9 cellular contexts compared by ENCODE assay signal in the genomic region with DNA sequence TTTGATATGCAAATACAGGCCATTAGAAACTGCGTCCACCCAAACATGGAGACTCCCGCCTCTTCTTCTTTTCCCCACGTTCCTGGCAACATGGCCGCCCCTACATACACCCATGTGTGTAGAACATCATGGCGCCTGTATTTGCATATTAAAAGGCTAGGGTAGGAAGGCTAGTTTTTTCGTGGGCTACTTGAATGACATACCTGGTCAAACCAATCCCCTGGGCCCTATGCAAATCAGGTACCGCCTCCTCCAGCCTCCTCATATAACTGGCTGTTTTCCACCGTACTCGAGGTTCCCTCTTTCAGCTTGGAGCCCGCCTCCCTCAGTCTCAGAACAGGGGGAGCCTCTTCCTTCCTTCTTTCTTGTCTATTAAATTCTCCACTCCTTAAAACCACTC. TPM values are rescaled to one million over a fixed set of nuclear protein-coding genes. Genes with fewer than 3 reads are reported as not detected.
DNase-seq lines count a peak whose midpoint lies in the region; ATAC-seq and TF ChIP-seq lines count a peak whose summit lies in the region.
"Had no signal": no experiment of that assay in that cellular context is flagged by ENCODE, and none has a peak within 500 bp of the region (broad histone marks: within the 10 kb centered on the region; RNA-seq: fewer than 3 reads in every experiment).

No MANE protein-coding gene starts in this region.

- TF ChIP-seq CTCF in OCI-LY7 (conservative IDR thresholded peaks at IDR 0.05; ENCODE audit: low read length) (no peak), heart right ventricle (IDR thresholded peaks at IDR 0.05) (no peak)

- H3K4me1 ChIP-seq in OCI-LY7 (ENCODE audit: insufficient read depth, low read length, poor library complexity, severe bottlenecking) (no peaks in the 10 kb centered on the region), heart right ventricle (peaks cover 0 to 38% (median 0%) of the 10 kb centered on the region in 9 donors), neuronal stem cell (ENCODE audit: control insufficient read depth in 2 of 2, insufficient read depth in 1 of 2, low read depth in 1 of 2, low read length in 2 of 2) (no peaks in the 10 kb centered on the region)

- CTCF ChIA-PET in OCI-LY7 (lab: Charles Lee; ENCODE audit: unreplicated experiment), result no interaction called here

- H3K4me2 ChIP-seq in OCI-LY7 (ENCODE audit: low read length) (no peak overlapping the region), neuronal stem cell (ENCODE audit: insufficient read depth, low read length, poor library complexity, severe bottlenecking) (no peak overlapping the region)

- H3K4ac ChIP-seq in neuronal stem cell (ENCODE audit: low read length), result no peak overlapping the region

- H3K79me1 ChIP-seq in neuronal stem cell (ENCODE audit: low read depth, low read length), result no peaks in the 10 kb centered on the region

- intact Hi-C loops in OCI-LY7 (cut with micrococcal nuclease; ENCODE audit: unreplicated experiment), result no loop called here
- intact Hi-C loops in heart right ventricle (cut with DNase I), result no loop called here

- no peak overlapping the region for H3K27ac ChIP-seq in OCI-LY7 (ENCODE audit: low read depth, low read length, poor library complexity, severe bottlenecking)
- peak overlapping the region in 3 of 10 donors; percentile 25 to 83 (median 26) for H3K27ac ChIP-seq in heart right ventricle
- no peak overlapping the region for H3K27ac ChIP-seq in neuronal stem cell (replicated peaks; ENCODE audit: low read length)

- H4K91ac ChIP-seq in neuronal stem cell (ENCODE audit: low read depth, low read length, poor library complexity), result no peak overlapping the region

- POLR2A ChIA-PET in OCI-LY7 (lab: Charles Lee), result interaction anchor here (0.7 kb wide), 1 partner anchor 163 kb away, joined by 5 read pairs; no protein-coding TSS in a partner anchor

- H3K9me2 ChIP-seq in OCI-LY7 (ENCODE audit: insufficient read depth, low read length), result no peaks in the 10 kb centered on the region

- H3K79me2 ChIP-seq in OCI-LY7 (ENCODE audit: insufficient read depth, low read depth, low read length), result no peaks in the 10 kb centered on the region

- no peak overlapping the region for H3K18ac ChIP-seq in neuronal stem cell (ENCODE audit: low read length)

- no peak overlapping the region for H3K9ac ChIP-seq in neuronal stem cell (ENCODE audit: low read depth, low read length, poor library complexity)

- H4K8ac ChIP-seq in neuronal stem cell (ENCODE audit: low read depth, low read length), result no peak overlapping the region

- H4K20me1 ChIP-seq in OCI-LY7 (ENCODE audit: insufficient read depth, low read length), result no peaks in the 10 kb centered on the region

- H2BK15ac ChIP-seq in neuronal stem cell (ENCODE audit: low read length), result no peak overlapping the region

- H2AK5ac ChIP-seq in neuronal stem cell (ENCODE audit: low read depth, low read length), result no peak overlapping the region

- H2BK12ac ChIP-seq in neuronal stem cell (ENCODE audit: low read length), result no peak overlapping the region

- WGBS in heart right ventricle, 2 donors, result 74 to 79% methylated on average over 10 of the region's 10 CpGs
- no CpG with 5 or more reads among the region's 10 CpGs for WGBS in neuronal stem cell (ENCODE audit: extremely low coverage in 2 of 2, insufficient read length in 2 of 2, insufficient replicate concordance in 1 of 2), 2 donors

- no peak overlapping the region for H2BK5ac ChIP-seq in neuronal stem cell (ENCODE audit: low read length)

- H2AFZ ChIP-seq in OCI-LY7 (ENCODE audit: low read length) (0 out of 2 replicates have a peak overlapping the region, but pooled peaks have one; percentile 3), neuronal stem cell (ENCODE audit: low read length) (no peak overlapping the region)

- H3K9me3 ChIP-seq in OCI-LY7 (ENCODE audit: low read length) (no peaks in the 10 kb centered on the region), heart right ventricle (peaks cover 0 to 13% (median 0%) of the 10 kb centered on the region in 11 donors), neuronal stem cell (replicated peaks in 1 of 2; ENCODE audit: control insufficient read depth in 2 of 2, insufficient read depth in 1 of 2, low read depth in 1 of 2, low read length in 2 of 2) (no peaks in the 10 kb centered on the region)

- H3K14ac ChIP-seq in neuronal stem cell (ENCODE audit: low read length), result no peak overlapping the region

- no peak overlapping the region for H3K23ac ChIP-seq in neuronal stem cell (ENCODE audit: low read depth, low read length, poor library complexity)

- DNase-seq in OCI-LY7 (ENCODE audit: low spot score), result peak; percentile 14
- DNase-seq in heart right ventricle, result peak in 1 of 2 donors; percentile 67
- DNase-seq in stimulated activated CD8-positive, alpha-beta memory T cell treated with anti-CD3 and anti-CD28 coated beads, Interleukin-4, amount 100 ng/mL, for 48 hours, result peak; percentile 32
- no peak for DNase-seq in neuronal stem cell (ENCODE audit: low spot score)

- H3K27me3 ChIP-seq in heart right ventricle (peaks cover 0 to 29% (median 2%) of the 10 kb centered on the region in 7 donors), neuronal stem cell (ENCODE audit: control insufficient read depth in 3 of 3, insufficient read depth in 3 of 3, low read depth in 1 of 3, low read length in 3 of 3) (peaks cover 0 to 3% (median 0%) of the 10 kb centered on the region in 3 experiments)

- ATAC-seq in HG03066 (IDR thresholded peaks at IDR 0.05; ENCODE audit: low read depth, unreplicated experiment), result peak; percentile 49
- peak; percentile 62 to 87 (median 80) for ATAC-seq in heart right ventricle
- no peak for ATAC-seq in GM21526 (IDR thresholded peaks at IDR 0.05; ENCODE audit: low FRiP score, unreplicated experiment)
- no peak for ATAC-seq in GM19023 (IDR thresholded peaks at IDR 0.05; ENCODE audit: unreplicated experiment)
- ATAC-seq in HG02763 (IDR thresholded peaks at IDR 0.05; ENCODE audit: unreplicated experiment), result no peak

- no TSS peak for BruUV-seq in OCI-LY7 (replicated peaks; lab: Mats Ljungman, UMichigan)

- no peak overlapping the region for H3K4me3 ChIP-seq in OCI-LY7 (ENCODE audit: low read depth, low read length, poor library complexity, severe bottlenecking)
- H3K4me3 ChIP-seq in heart right ventricle, result peak overlapping the region in 2 of 10 donors; percentile 17 to 44
- no peak overlapping the region for H3K4me3 ChIP-seq in neuronal stem cell (ENCODE audit: low read length in 2 of 2)

- H2BK120ac ChIP-seq in neuronal stem cell (ENCODE audit: low read depth, low read length), result no peak overlapping the region

- H3K36me3 ChIP-seq in OCI-LY7 (ENCODE audit: insufficient read depth, low read length), result no peaks in the 10 kb centered on the region
- no peaks in the 10 kb centered on the region for H3K36me3 ChIP-seq in heart right ventricle
- H3K36me3 ChIP-seq in neuronal stem cell (replicated peaks in 1 of 2; ENCODE audit: control insufficient read depth in 2 of 2, insufficient read depth in 2 of 2, low read length in 2 of 2), result no peaks in the 10 kb centered on the region

RNA-seq across cellular contexts. Expression of a gene that starts 0.8 kb away (rescaled TPM):
- total RNA-seq in OCI-LY7 (2014; rRNA removed; shearing (Covaris generic)), result not detected in 2 replicates
- total RNA-seq in OCI-LY7 (2022), result not detected in 2 replicates
- 1 to 10 TPM in 1 of 10 donors, under 1 TPM in 5, not detected in 4; 0.14 to 1.7 (median 0.26) TPM for total RNA-seq in heart right ventricle
- under 1 TPM in 1 of 2 donors, not detected in 1; 0.25 TPM for polyA plus RNA-seq in heart right ventricle
- not detected for polyA plus RNA-seq in neuronal stem cell (2013, experiment 1 of 2)
- not detected for polyA plus RNA-seq in neuronal stem cell (2013, experiment 2 of 2)
- total RNA-seq: astrocyte had no signal

RNA-seq across cellular contexts. Expression of a gene that starts 13.8 kb away (rescaled TPM):
- total RNA-seq in OCI-LY7 (2014; rRNA removed; shearing (Covaris generic)), result not detected in 2 replicates
- total RNA-seq in OCI-LY7 (2022) (not detected in 2 replicates), heart right ventricle (1 to 10 TPM in 1 of 10 donors, under 1 TPM in 9; 0.21 to 3.2 (median 0.55) TPM)
- polyA plus RNA-seq in heart right ventricle, result under 1 TPM; 0.22 to 0.65 TPM
- polyA plus RNA-seq in neuronal stem cell (2013, experiment 1 of 2), result 0.03 TPM
- polyA plus RNA-seq in neuronal stem cell (2013, experiment 2 of 2), result 0.04 TPM

RNA-seq across cellular contexts. Expression of a gene that starts 35.2 kb away (rescaled TPM):
- total RNA-seq in OCI-LY7 (2014; rRNA removed; shearing (Covaris generic)), result not detected in 2 replicates
- total RNA-seq in OCI-LY7 (2022) (not detected in 2 replicates), heart right ventricle (under 1 TPM in 2 of 10 donors, not detected in 8; 0.49 to 0.97 TPM)
- polyA plus RNA-seq in heart right ventricle, result not detected
- not detected for polyA plus RNA-seq in neuronal stem cell (2013, experiment 1 of 2)
- not detected for polyA plus RNA-seq in neuronal stem cell (2013, experiment 2 of 2)
- total RNA-seq: astrocyte had no signal

RNA-seq across cellular contexts. Expression of a gene that starts 60.0 kb away (rescaled TPM):
- not detected in 2 replicates for total RNA-seq in OCI-LY7 (2014; rRNA removed; shearing (Covaris generic))
- total RNA-seq in OCI-LY7 (2022) (not detected in 2 replicates), heart right ventricle (not detected)
- not detected for polyA plus RNA-seq in heart right ventricle
- polyA plus RNA-seq in neuronal stem cell (2013, experiment 1 of 2), result not detected
- not detected for polyA plus RNA-seq in neuronal stem cell (2013, experiment 2 of 2)
- total RNA-seq: astrocyte had no signal

Comparison
In these comparisons a context has a peak if more than half of its experiments do, and no peak if none do; other contexts are left out.
1. ATAC-seq: peak in HG03066 (single experiment) and heart right ventricle (8 of 8); none in GM21526 (single experiment), GM19023 (single experiment) and HG02763 (single experiment).